In the genomic region with DNA sequence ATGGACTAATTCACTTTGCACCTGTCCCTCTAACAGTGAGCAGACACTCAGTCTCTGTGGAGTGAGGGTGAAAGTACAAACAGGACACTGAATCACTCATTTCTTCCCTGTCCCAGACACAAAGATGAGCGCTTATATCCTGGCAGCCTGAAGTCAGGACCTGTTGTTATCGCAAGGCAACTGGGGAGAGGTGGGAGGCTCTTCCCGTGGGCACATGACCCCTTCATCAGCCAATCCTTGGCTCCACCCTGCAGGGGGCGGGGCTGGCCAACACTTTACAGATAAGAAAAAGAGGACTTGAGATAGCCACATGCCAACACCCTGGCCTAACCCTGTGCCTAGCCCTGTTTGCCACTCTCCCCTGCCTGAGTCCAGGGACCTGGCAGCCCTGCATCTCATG, we compare ENCODE assay signal across 15 cellular contexts. TPM values are rescaled to one million over a fixed set of nuclear protein-coding genes. Genes with fewer than 3 reads are reported as not detected.
DNase-seq lines count a peak whose midpoint lies in the region; ATAC-seq and TF ChIP-seq lines count a peak whose summit lies in the region.
"Had no signal": no experiment of that assay in that cellular context is flagged by ENCODE, and none has a peak within 500 bp of the region (broad histone marks: within the 10 kb centered on the region; RNA-seq: fewer than 3 reads in every experiment).

No MANE protein-coding gene starts in this region.

- peak; percentile 53 for DNase-seq in A673 (ENCODE audit: low spot score)
- DNase-seq in H7 = peak; percentile 93
- peak; percentile 9 for DNase-seq in activated naive CD8-positive, alpha-beta T cell treated with anti-CD3 and anti-CD28 coated beads, Interleukin-2, amount 50 U/mL, for 24 hours
- peak; percentile 25 for DNase-seq in iPS DF 4.7 (ENCODE audit: extremely low read depth, low spot score)
- DNase-seq in activated CD8-positive, alpha-beta memory T cell treated with anti-CD3 and anti-CD28 coated beads, Interleukin-2, amount 50 U/mL, for 48 hours = no peak
- no peak for DNase-seq in globus pallidus (ENCODE audit: low spot score)
- no peak for DNase-seq in activated effector memory CD4-positive, alpha-beta T cell treated with Interleukin-2 at 50 U/mL for 16 hours
- DNase-seq in NCI-H2081 treated with DMSO at 0.1 percent for 48 hours (lab: John Stamatoyannopoulos, UW) = no peak
- DNase-seq: CD4-positive, alpha-beta T cell; effector memory CD4-positive, alpha-beta T cell; kidney; NCI-H774; occipital lobe had no signal

- intact Hi-C loops in A673 (cut with micrococcal nuclease; ENCODE audit: unreplicated experiment) = no loop called here

- no TSS peak for BruUV-seq in A673 (replicated peaks; lab: Mats Ljungman, UMichigan)

- POLR2A ChIA-PET in A673 (lab: Charles Lee; ENCODE audit: low non-redundant PET) = no interaction called here

- H3K4me1 Mint-ChIP-seq in activated naive CD8-positive, alpha-beta T cell treated with anti-CD3 and anti-CD28 coated beads, Interleukin-2, amount 50 U/mL, for 24 hours = peaks cover 3% of the 10 kb centered on the region

- no peak overlapping the region for H3K27ac ChIP-seq in A673 (ENCODE audit: low read depth, low read length, poor library complexity, severe bottlenecking)

- no peaks in the 10 kb centered on the region for H3K9me3 Mint-ChIP-seq in activated naive CD8-positive, alpha-beta T cell treated with anti-CD3 and anti-CD28 coated beads, Interleukin-2, amount 50 U/mL, for 24 hours
- H3K9me3 Mint-ChIP-seq: CD4-positive, alpha-beta T cell had no signal

- no peaks in the 10 kb centered on the region for H3K9me3 ChIP-seq in A673 (ENCODE audit: low read depth, low read length, poor library complexity, severe bottlenecking)

- H3K4me3 Mint-ChIP-seq in activated naive CD8-positive, alpha-beta T cell treated with anti-CD3 and anti-CD28 coated beads, Interleukin-2, amount 50 U/mL, for 24 hours = no peak overlapping the region
- H3K4me3 Mint-ChIP-seq: activated naive CD8-positive, alpha-beta T cell; CD4-positive, alpha-beta T cell had no signal

- H3K27me3 ChIP-seq in A673 (replicated peaks; ENCODE audit: insufficient read depth, low read depth, low read length, poor library complexity) (no peaks in the 10 kb centered on the region), H7 (ENCODE audit: control insufficient read depth, insufficient read depth, low read length) (no peaks in the 10 kb centered on the region)

- no peak overlapping the region for H3K27ac Mint-ChIP-seq in activated naive CD8-positive, alpha-beta T cell treated with anti-CD3 and anti-CD28 coated beads, Interleukin-2, amount 50 U/mL, for 24 hours
- H3K27ac Mint-ChIP-seq: activated naive CD8-positive, alpha-beta T cell; CD4-positive, alpha-beta T cell had no signal

- no peaks in the 10 kb centered on the region for H3K4me1 ChIP-seq in A673 (ENCODE audit: insufficient read depth, low read length, poor library complexity, severe bottlenecking)

- H3K4me3 ChIP-seq in A673 (ENCODE audit: low read depth, low read length, poor library complexity, severe bottlenecking) (no peak overlapping the region), H7 (ENCODE audit: insufficient read depth, low read depth, low read length) (no peak overlapping the region)

- no peaks in the 10 kb centered on the region for H3K36me3 ChIP-seq in A673 (ENCODE audit: insufficient read depth, low read length, poor library complexity, severe bottlenecking)
- peaks cover 8% of the 10 kb centered on the region for H3K36me3 ChIP-seq in H7 (replicated peaks; ENCODE audit: control insufficient read depth, insufficient read depth, low read length)

- no peak for ATAC-seq in activated naive CD8-positive, alpha-beta T cell treated with anti-CD3 and anti-CD28 coated beads, Interleukin-2, amount 50 U/mL, for 24 hours

- TF ChIP-seq CTCF in A673 (conservative IDR thresholded peaks at IDR 0.05; ENCODE audit: low read depth, low read length) = no peak

- H3K36me3 Mint-ChIP-seq in activated naive CD8-positive, alpha-beta T cell treated with anti-CD3 and anti-CD28 coated beads, Interleukin-2, amount 50 U/mL, for 24 hours (ENCODE audit: low read depth) = peaks cover 13% of the 10 kb centered on the region

- CTCF ChIA-PET in A673 (lab: Charles Lee) = no interaction called here

- no peaks in the 10 kb centered on the region for H3K27me3 Mint-ChIP-seq in activated naive CD8-positive, alpha-beta T cell treated with anti-CD3 and anti-CD28 coated beads, Interleukin-2, amount 50 U/mL, for 24 hours
- H3K27me3 Mint-ChIP-seq: activated naive CD8-positive, alpha-beta T cell; CD4-positive, alpha-beta T cell had no signal

RNA-seq across cellular contexts. Expression of gene TESMIN, which starts 29.5 kb away (rescaled TPM):
- total RNA-seq in A673 (2021) = 8.0 and 13.5 TPM in 2 replicates
- 63.7 and 91.0 TPM in 2 replicates for total RNA-seq in H7 (2014; rRNA removed; shearing (Covaris generic))
- total RNA-seq: LHCN-M2 had no signal

Comparison
In these comparisons a context has a peak if more than half of its experiments do, and no peak if none do; other contexts are left out.
1. DNase-seq: peak in A673 (single experiment), H7 (single experiment), activated naive CD8-positive, alpha-beta T cell treated with anti-CD3 and anti-CD28 coated beads, Interleukin-2, amount 50 U/mL, for 24 hours (single experiment) and iPS DF 4.7 (single experiment); none in activated CD8-positive, alpha-beta memory T cell treated with anti-CD3 and anti-CD28 coated beads, Interleukin-2, amount 50 U/mL, for 48 hours (single experiment), globus pallidus (single experiment), activated effector memory CD4-positive, alpha-beta T cell treated with Interleukin-2 at 50 U/mL for 16 hours (single experiment) and NCI-H2081 treated with DMSO at 0.1 percent for 48 hours (single experiment).